9 cellular contexts compared by ENCODE assay signal in genomic region chr2:127324635-127325034, GRCh38. TPM values are rescaled to one million over a fixed set of nuclear protein-coding genes. Genes with fewer than 3 reads are reported as not detected.
A peak's percentile ranks its signal among the peaks of the same experiment; 100 is the strongest.
DNase-seq lines count a peak whose midpoint lies in the region; ATAC-seq and TF ChIP-seq lines count a peak whose summit lies in the region.
"Had no signal": no experiment of that assay in that cellular context is flagged by ENCODE, and none has a peak within 500 bp of the region (broad histone marks: within the 10 kb centered on the region; RNA-seq: fewer than 3 reads in every experiment).

No MANE protein-coding gene starts in this region.

- H3K27me3 ChIP-seq in gastroesophageal sphincter, result no peaks in the 10 kb centered on the region

- intact Hi-C loops in posterior vena cava (cut with DNase I), result no loop called here

- H3K27ac ChIP-seq in gastroesophageal sphincter, result no peak overlapping the region

- H3K9me3 ChIP-seq in gastroesophageal sphincter, result peaks cover 0 to 12% (median 0%) of the 10 kb centered on the region in 3 donors

- peaks cover 0 to 91% of the 10 kb centered on the region in 2 donors for H3K36me3 ChIP-seq in gastroesophageal sphincter

- TF ChIP-seq CTCF in HFF-Myc (IDR thresholded peaks at IDR 0.05; ENCODE audit: low read depth, low read length, missing control alignments), result peak; percentile 46
- TF ChIP-seq CTCF in gastroesophageal sphincter (IDR thresholded peaks at IDR 0.05), result peak; percentile 50 to 71 (median 68)

- TF ChIP-seq EP300 in gastroesophageal sphincter (IDR thresholded peaks at IDR 0.05), result no peak

- H3K4me3 ChIP-seq in HFF-Myc (replicated peaks; ENCODE audit: low read depth, low read length) (no peak overlapping the region), gastroesophageal sphincter (no peak overlapping the region)

- 33 to 41% methylated on average over 3 of the region's 3 CpGs for WGBS in gastroesophageal sphincter (ENCODE audit: low coverage in 1 of 2), 2 donors

- no peak for ATAC-seq in gastroesophageal sphincter
- ATAC-seq in HG03457 (IDR thresholded peaks at IDR 0.05; ENCODE audit: unreplicated experiment), result no peak

- DNase-seq in COLO829 (ENCODE audit: low spot score), result peak; percentile 39
- DNase-seq in HFF-Myc (ENCODE audit: extremely low read depth, low read depth), result peak; percentile 44
- peak; percentile 20 for DNase-seq in SKM-1 treated with dmso at 0.1 percent for 144 hours (lab: John Stamatoyannopoulos, UW; ENCODE audit: unreplicated experiment)
- DNase-seq in superior temporal gyrus (ENCODE audit: extremely low spot score), result peak; percentile 75
- DNase-seq in posterior vena cava (ENCODE audit: low spot score), result no peak
- no peak for DNase-seq in GM19240 (ENCODE audit: insufficient read length, low spot score)
- DNase-seq: left cardiac atrium had no signal

- peaks cover 0 to 11% (median 0%) of the 10 kb centered on the region in 3 donors for H3K4me1 ChIP-seq in gastroesophageal sphincter

- no peak for TF ChIP-seq POLR2A in gastroesophageal sphincter (IDR thresholded peaks at IDR 0.05)

RNA-seq across cellular contexts. Expression of gene ERCC3, which starts 30.7 kb away (rescaled TPM):
- total RNA-seq in gastroesophageal sphincter, result 10 to 100 TPM; 30.3 to 39.0 (median 34.5) TPM
- total RNA-seq in posterior vena cava, result 10 to 100 TPM; 28.2 to 30.3 TPM

Comparison
In these comparisons a context has a peak if more than half of its experiments do, and no peak if none do; other contexts are left out.
1. DNase-seq: peak in COLO829 (single experiment), HFF-Myc (single experiment), SKM-1 treated with dmso at 0.1 percent for 144 hours (single experiment) and superior temporal gyrus (single experiment); none in posterior vena cava (single experiment) and GM19240 (single experiment).